17 cellular contexts compared by ENCODE assay signal in the genomic region with DNA sequence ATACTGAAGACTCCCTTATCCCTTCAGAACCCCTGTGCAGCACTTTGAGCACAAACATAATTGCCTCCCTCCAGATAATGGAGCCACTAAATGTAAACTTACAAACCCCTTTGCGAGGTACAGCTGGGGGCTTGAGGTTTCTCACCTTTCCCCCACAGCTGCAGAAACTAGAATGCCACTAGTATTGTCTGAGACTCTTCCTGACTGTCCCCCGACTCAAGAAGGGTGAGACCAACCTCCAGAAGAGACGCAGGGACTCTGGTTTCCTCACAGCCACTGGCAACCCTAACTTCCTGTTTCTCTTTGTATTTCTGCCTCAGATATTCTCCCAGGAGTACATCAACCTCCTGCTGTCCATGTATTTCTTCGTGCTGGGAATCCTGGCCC. TPM values are rescaled to one million over a fixed set of nuclear protein-coding genes. Genes with fewer than 3 reads are reported as not detected.
DNase-seq lines count a peak whose midpoint lies in the region; ATAC-seq and TF ChIP-seq lines count a peak whose summit lies in the region.
"Had no signal": no experiment of that assay in that cellular context is flagged by ENCODE, and none has a peak within 500 bp of the region (broad histone marks: within the 10 kb centered on the region; RNA-seq: fewer than 3 reads in every experiment).

No MANE protein-coding gene starts in this region.

- no peaks in the 10 kb centered on the region for H3K9me3 Mint-ChIP-seq in CD4-positive, alpha-beta T cell
- H3K9me3 Mint-ChIP-seq in endothelial cell (ENCODE audit: unreplicated experiment) = no peaks in the 10 kb centered on the region
- H3K9me3 Mint-ChIP-seq: T-cell had no signal

- peaks cover 92% of the 10 kb centered on the region for H3K36me3 Mint-ChIP-seq in CD4-positive, alpha-beta T cell (ENCODE audit: low read depth)
- peaks cover 59% of the 10 kb centered on the region for H3K36me3 Mint-ChIP-seq in endothelial cell (ENCODE audit: low read depth, unreplicated experiment)

- peak overlapping the region in 5 of 11 experiments; percentile 24 to 36 (median 29); a peak in 5 of 22 replicates for H3K9ac ChIP-seq in BLaER1 treated with 17β-estradiol and CSF1 and Interleukin-3, amounts not matched to agents 10 nM and 100 nM

- H3K27me3 ChIP-seq in BLaER1 treated with 17β-estradiol and CSF1 and Interleukin-3, amounts not matched to agents 10 nM and 100 nM = no peaks in the 10 kb centered on the region
- no peaks in the 10 kb centered on the region for H3K27me3 ChIP-seq in CD4-positive, alpha-beta T cell (ENCODE audit: control insufficient read depth, insufficient read depth, low read length)
- H3K27me3 ChIP-seq in PC-9 (ENCODE audit: insufficient read depth, low read depth) (no peaks in the 10 kb centered on the region), sigmoid colon (no peaks in the 10 kb centered on the region)
- H3K27me3 ChIP-seq: BE2C, body of pancreas, foreskin keratinocyte had no signal

- no peak overlapping the region for H3K4me3 ChIP-seq in BLaER1 treated with 17β-estradiol and CSF1 and Interleukin-3, amounts not matched to agents 10 nM and 100 nM
- no peak overlapping the region for H3K4me3 ChIP-seq in PC-9
- H3K4me3 ChIP-seq in sigmoid colon = no peak overlapping the region
- H3K4me3 ChIP-seq: body of pancreas, thoracic aorta had no signal

- ATAC-seq in CD4-positive, alpha-beta T cell (ENCODE audit: poor library complexity) = no peak
- ATAC-seq in GM18873 (IDR thresholded peaks at IDR 0.05; ENCODE audit: low FRiP score, unreplicated experiment) (no peak), HG02678 (IDR thresholded peaks at IDR 0.05; ENCODE audit: unreplicated experiment) (no peak)
- ATAC-seq: body of pancreas, foreskin keratinocyte, Right ventricle myocardium inferior, T-cell had no signal

- TF ChIP-seq POLR2A in sigmoid colon (IDR thresholded peaks at IDR 0.05) = no peak

- 48 to 80% methylated on average over 4 of the region's 4 CpGs for WGBS in sigmoid colon, 2 donors

- intact Hi-C loops in CD4-positive, alpha-beta T cell (cut with DNase I, micrococcal nuclease) = no loop called here
- intact Hi-C loops in PC-9 (cut with micrococcal nuclease; ENCODE audit: unreplicated experiment) = no loop called here
- intact Hi-C loops in sigmoid colon (cut with DNase I) = no loop called here

- no peaks in the 10 kb centered on the region for H3K9me2 ChIP-seq in PC-9 (ENCODE audit: insufficient read depth)

- no peaks in the 10 kb centered on the region for H3K9me3 ChIP-seq in BLaER1 treated with 17β-estradiol and CSF1 and Interleukin-3, amounts not matched to agents 10 nM and 100 nM (replicated peaks in 1 of 11)
- H3K9me3 ChIP-seq in CD4-positive, alpha-beta T cell (ENCODE audit: control insufficient read depth, low read length) = no peaks in the 10 kb centered on the region
- H3K9me3 ChIP-seq in PC-9 (ENCODE audit: insufficient read depth, low read depth) (no peaks in the 10 kb centered on the region), sigmoid colon (no peaks in the 10 kb centered on the region)
- H3K9me3 ChIP-seq: BE2C, body of pancreas, thoracic aorta had no signal

- no peak overlapping the region for H2AFZ ChIP-seq in PC-9

- POLR2A ChIA-PET in CD4-positive, alpha-beta T cell (lab: Charles Lee) = no interaction called here
- POLR2A ChIA-PET in PC-9 (lab: Charles Lee; ENCODE audit: unreplicated experiment) = no interaction called here

- peak overlapping the region; percentile 3 to 78 (median 55); a peak in 21 of 22 replicates for H3K4me2 ChIP-seq in BLaER1 treated with 17β-estradiol and CSF1 and Interleukin-3, amounts not matched to agents 10 nM and 100 nM
- H3K4me2 ChIP-seq in PC-9 = no peak overlapping the region

- H3K27ac Mint-ChIP-seq in CD4-positive, alpha-beta T cell = peak overlapping the region; percentile 46
- peak overlapping the region; percentile 96 for H3K27ac Mint-ChIP-seq in endothelial cell (ENCODE audit: unreplicated experiment)

- no peak for TF ChIP-seq EP300 in sigmoid colon (IDR thresholded peaks at IDR 0.05)

- no TSS peak for BruUV-seq in PC-9 (replicated peaks; lab: Mats Ljungman, UMichigan)

- H3K27ac ChIP-seq in BLaER1 treated with 17β-estradiol and CSF1 and Interleukin-3, amounts not matched to agents 10 nM and 100 nM = peak overlapping the region in 9 of 11 experiments; percentile 4 to 53 (median 27); a peak in 14 of 22 replicates
- no peak overlapping the region for H3K27ac ChIP-seq in CD4-positive, alpha-beta T cell (ENCODE audit: low read depth, low read length)
- H3K27ac ChIP-seq in PC-9 = peak overlapping the region; percentile 89; the same call in 1 of the 2 replicates
- no peak overlapping the region for H3K27ac ChIP-seq in sigmoid colon
- H3K27ac ChIP-seq: body of pancreas, foreskin keratinocyte, thoracic aorta had no signal

- CTCF ChIA-PET in CD4-positive, alpha-beta T cell (lab: Charles Lee) = interaction anchor here (1.1 to 1.2 kb wide), 2 partner anchors 22 to 35 kb away, joined by 3 to 5 read pairs; no protein-coding TSS in a partner anchor
- CTCF ChIA-PET in PC-9 (lab: Charles Lee) = no interaction called here

- H4K20me1 ChIP-seq in BLaER1 treated with 17β-estradiol and CSF1 and Interleukin-3, amounts not matched to agents 10 nM and 100 nM = peaks cover 44 to 95% (median 84%) of the 10 kb centered on the region in 11 experiments; a peak in 21 of 22 replicates
- H4K20me1 ChIP-seq in PC-9 (ENCODE audit: insufficient read depth) = 0 out of 2 replicates have a peak, but pooled peaks cover 8% of the 10 kb centered on the region

- H3F3A ChIP-seq in PC-9 (ENCODE audit: insufficient read depth, low read depth) = peaks cover 45% of the 10 kb centered on the region

- DNase-seq in CD4-positive, alpha-beta T cell = no peak
- no peak for DNase-seq in PC-9
- DNase-seq in endothelial cell (ENCODE audit: low spot score) = no peak
- no peak for DNase-seq in sigmoid colon
- DNase-seq: BE2C; body of pancreas; DMS53; foreskin keratinocyte; NCI-H187 treated with DMSO at 0.1 percent for 48 hours; NCI-H510A; stimulated activated CD4-positive, alpha-beta T cell treated with anti-CD3 and anti-CD28 coated beads, Interleukin-12 subunit alpha, Interleukin-12 subunit beta, amount 100 ng/mL, for 4 hours; T-cell had no signal

- TF ChIP-seq CTCF in CD4-positive, alpha-beta T cell (IDR thresholded peaks at IDR 0.05) = no peak
- TF ChIP-seq CTCF in PC-9 (conservative IDR thresholded peaks at IDR 0.05) = no peak
- no peak for TF ChIP-seq CTCF in endothelial cell (IDR thresholded peaks at IDR 0.05; ENCODE audit: unreplicated experiment)
- no peak for TF ChIP-seq CTCF in sigmoid colon (IDR thresholded peaks at IDR 0.05)

- no peaks in the 10 kb centered on the region for H3K27me3 Mint-ChIP-seq in CD4-positive, alpha-beta T cell
- H3K27me3 Mint-ChIP-seq in endothelial cell (ENCODE audit: unreplicated experiment) = peaks cover 9% of the 10 kb centered on the region
- H3K27me3 Mint-ChIP-seq: T-cell had no signal

- H3K79me2 ChIP-seq in PC-9 (ENCODE audit: low read depth) = peaks cover 23% of the 10 kb centered on the region

- peaks cover 29 to 65% (median 42%) of the 10 kb centered on the region in 10 experiments for H3K4me1 ChIP-seq in BLaER1 treated with 17β-estradiol and CSF1 and Interleukin-3, amounts not matched to agents 10 nM and 100 nM
- peaks cover 47% of the 10 kb centered on the region for H3K4me1 ChIP-seq in PC-9 (replicated peaks; ENCODE audit: insufficient read depth)
- H3K4me1 ChIP-seq in sigmoid colon = no peaks in the 10 kb centered on the region
- H3K4me1 ChIP-seq: BE2C, body of pancreas had no signal

- H3K4me3 Mint-ChIP-seq in CD4-positive, alpha-beta T cell = no peak overlapping the region
- H3K4me3 Mint-ChIP-seq in endothelial cell (ENCODE audit: unreplicated experiment) = no peak overlapping the region
- H3K4me3 Mint-ChIP-seq: T-cell had no signal

- peaks cover 8% of the 10 kb centered on the region for H3K4me1 Mint-ChIP-seq in CD4-positive, alpha-beta T cell (ENCODE audit: low read depth)
- peaks cover 22% of the 10 kb centered on the region for H3K4me1 Mint-ChIP-seq in endothelial cell (ENCODE audit: unreplicated experiment)

- H3K36me3 ChIP-seq in BLaER1 treated with 17β-estradiol and CSF1 and Interleukin-3, amounts not matched to agents 10 nM and 100 nM = peaks cover 84 to 100% (median 98%) of the 10 kb centered on the region in 11 experiments
- H3K36me3 ChIP-seq in PC-9 (ENCODE audit: low read depth) (peaks cover 37% of the 10 kb centered on the region), sigmoid colon (peaks cover 0 to 91% (median 46%) of the 10 kb centered on the region in 4 donors)

RNA-seq across cellular contexts. Expression of gene HM13, which starts 23.6 kb away (rescaled TPM):
- total RNA-seq in CD4-positive, alpha-beta T cell = 100 to 1,000 TPM in 1 of 2 experiments, 10 to 100 TPM in 1; 97.8 to 113 TPM
- total RNA-seq in PC-9 (2021) = 220 and 272 TPM in 2 replicates
- 153 TPM for total RNA-seq in endothelial cell (ENCODE audit: unreplicated experiment)
- total RNA-seq in sigmoid colon = 10 to 100 TPM; 34.8 to 64.3 (median 38.4) TPM
- polyA plus RNA-seq in sigmoid colon = 100 to 1,000 TPM in 2 of 3 donors, 10 to 100 TPM in 1; 62.5 to 304 (median 188) TPM

Comparison
In these comparisons a context has a peak if more than half of its experiments do, and no peak if none do; other contexts are left out.
1. H3K27ac ChIP-seq: peak in BLaER1 treated with 17β-estradiol and CSF1 and Interleukin-3, amounts not matched to agents 10 nM and 100 nM (9 of 11) and PC-9 (single experiment); none in CD4-positive, alpha-beta T cell (single experiment) and sigmoid colon (0 of 4).